ENCODE assay signal across 1 cellular context in genomic region chr20:19302714-19303113, GRCh38.
TF ChIP-seq lines count a peak whose summit lies in the region.

No MANE protein-coding gene starts in this region.

TF ChIP-seq in GM12878, 131 proteins besides CTCF, POLR2A, EP300 and RAD21 (continued from another document):
- TF ChIP-seq CUX1 (IDR thresholded peaks at IDR 0.05; ENCODE audit: insufficient replicate concordance, low read depth, low read length) = no peak
- no peak for TF ChIP-seq ZBTB4 (CRISPR knock-in tag; IDR thresholded peaks at IDR 0.05)
